In genomic region chr2:196792865-196793264, GRCh38 we compare ENCODE assay signal across 30 cellular contexts. TPM values are rescaled to one million over a fixed set of nuclear protein-coding genes. Genes with fewer than 3 reads are reported as not detected.
"Had no signal": no experiment of that assay in that cellular context is flagged by ENCODE, and none has a peak within 500 bp of the region (broad histone marks: within the 10 kb centered on the region; RNA-seq: fewer than 3 reads in every experiment).

No MANE protein-coding gene starts in this region.

- H3K27me3 ChIP-seq: brain microvascular endothelial cell, dorsolateral prefrontal cortex, esophagus muscularis mucosa, foreskin keratinocyte, gastrocnemius medialis, heart left ventricle had no signal

- H3K27ac ChIP-seq: brain microvascular endothelial cell, coronary artery, dorsolateral prefrontal cortex, esophagus muscularis mucosa, foreskin keratinocyte, gastrocnemius medialis, heart left ventricle had no signal

- DNase-seq: activated CD4-positive, alpha-beta T cell treated with anti-CD3 and anti-CD28 coated beads for 36 hours; activated CD4-positive, alpha-beta T cell treated with anti-CD3 and anti-CD28 coated beads, Interleukin-2, amount 10 ng/mL, durations not matched to agents 24 days and 14 days; activated CD4-positive, alpha-beta T cell treated with anti-CD3 and anti-CD28 coated beads, Interleukin-2, amount 50 U/mL, for 48 hours; activated CD4-positive, CD25-positive, alpha-beta regulatory T cell; activated CD4-positive, CD25-positive, alpha-beta regulatory T cell treated with anti-CD3 and anti-CD28 coated beads, Interleukin-2, amount 50 U/mL, for 72 hours; activated CD8-positive, alpha-beta memory T cell treated with anti-CD3 and anti-CD28 coated beads for 24 hours; activated CD8-positive, alpha-beta T cell treated with anti-CD3 and anti-CD28 coated beads for 36 hours; activated gamma-delta T cell; activated naive CD4-positive, alpha-beta T cell treated with anti-CD3 and anti-CD28 coated beads, Interleukin-2, amount 50 U/mL, for 16 hours; activated naive CD4-positive, alpha-beta T cell treated with Interleukin-2 at 50 U/mL for 16 hours; activated naive CD8-positive, alpha-beta T cell treated with anti-CD3 and anti-CD28 coated beads, Interleukin-2, amount 10 ng/mL, durations not matched to agents 7 days and 5 days; activated T-cell treated with anti-CD3 and anti-CD28 coated beads, Interleukin-2, amount 50 U/mL, for 48 hours; amniotic stem cell; anterior cingulate cortex; brain microvascular endothelial cell; dorsolateral prefrontal cortex; effector memory CD4-positive, alpha-beta T cell; erythroblast; foreskin keratinocyte; gastrocnemius medialis; glutamatergic neuron; heart left ventricle; T-helper 2 cell had no signal

- H3K27ac Mint-ChIP-seq: activated CD4-positive, alpha-beta T cell treated with anti-CD3 and anti-CD28 coated beads for 36 hours; activated CD4-positive, alpha-beta T cell treated with anti-CD3 and anti-CD28 coated beads, Interleukin-2, amount 10 ng/mL, durations not matched to agents 24 days and 14 days; activated CD8-positive, alpha-beta T cell treated with anti-CD3 and anti-CD28 coated beads for 36 hours; activated naive CD8-positive, alpha-beta T cell treated with anti-CD3 and anti-CD28 coated beads, Interleukin-2, amount 10 ng/mL, durations not matched to agents 7 days and 5 days; dendritic cell treated with granulocyte-macrophage colony-stimulating factor and Interleukin-4, amounts not matched to agents 40 ng/mL and 50 ng/mL, for 4 days had no signal

- H3K4me3 ChIP-seq: coronary artery, dorsolateral prefrontal cortex, esophagus muscularis mucosa, gastrocnemius medialis, heart left ventricle had no signal

- H3K9me3 ChIP-seq: esophagus muscularis mucosa, gastrocnemius medialis, heart left ventricle had no signal

- H3K9me3 Mint-ChIP-seq: activated CD4-positive, alpha-beta T cell treated with anti-CD3 and anti-CD28 coated beads, Interleukin-2, amount 10 ng/mL, durations not matched to agents 24 days and 14 days; activated CD8-positive, alpha-beta T cell treated with anti-CD3 and anti-CD28 coated beads for 36 hours; activated naive CD8-positive, alpha-beta T cell treated with anti-CD3 and anti-CD28 coated beads, Interleukin-2, amount 10 ng/mL, durations not matched to agents 7 days and 5 days; central memory CD8-positive, alpha-beta T cell; dendritic cell treated with granulocyte-macrophage colony-stimulating factor and Interleukin-4, amounts not matched to agents 40 ng/mL and 50 ng/mL, for 4 days had no signal

- ATAC-seq: activated CD4-positive, alpha-beta T cell treated with anti-CD3 and anti-CD28 coated beads for 36 hours; activated CD8-positive, alpha-beta T cell treated with anti-CD3 and anti-CD28 coated beads for 36 hours; foreskin keratinocyte; gastrocnemius medialis; heart left ventricle had no signal

- H3K27me3 Mint-ChIP-seq: activated CD4-positive, alpha-beta T cell treated with anti-CD3 and anti-CD28 coated beads for 36 hours; activated CD4-positive, alpha-beta T cell treated with anti-CD3 and anti-CD28 coated beads, Interleukin-2, amount 10 ng/mL, durations not matched to agents 24 days and 14 days; activated CD8-positive, alpha-beta T cell treated with anti-CD3 and anti-CD28 coated beads for 36 hours; activated naive CD8-positive, alpha-beta T cell treated with anti-CD3 and anti-CD28 coated beads, Interleukin-2, amount 10 ng/mL, durations not matched to agents 7 days and 5 days; central memory CD8-positive, alpha-beta T cell; dendritic cell treated with granulocyte-macrophage colony-stimulating factor and Interleukin-4, amounts not matched to agents 40 ng/mL and 50 ng/mL, for 4 days had no signal

- FAIRE-seq: astrocyte, bronchial epithelial cell had no signal

- H3K4me3 Mint-ChIP-seq: activated CD4-positive, alpha-beta T cell treated with anti-CD3 and anti-CD28 coated beads for 36 hours; activated CD4-positive, alpha-beta T cell treated with anti-CD3 and anti-CD28 coated beads, Interleukin-2, amount 10 ng/mL, durations not matched to agents 24 days and 14 days; activated CD8-positive, alpha-beta T cell treated with anti-CD3 and anti-CD28 coated beads for 36 hours; activated naive CD8-positive, alpha-beta T cell treated with anti-CD3 and anti-CD28 coated beads, Interleukin-2, amount 10 ng/mL, durations not matched to agents 7 days and 5 days; central memory CD8-positive, alpha-beta T cell; dendritic cell treated with granulocyte-macrophage colony-stimulating factor and Interleukin-4, amounts not matched to agents 40 ng/mL and 50 ng/mL, for 4 days had no signal

RNA-seq across cellular contexts. Expression of gene C2orf66, which starts 16.3 kb away (rescaled TPM):
- total RNA-seq: activated CD8-positive, alpha-beta T cell treated with anti-CD3 and anti-CD28 coated beads for 36 hours; cardiac septum; esophagus muscularis mucosa; gastrocnemius medialis had no signal
